8 cellular contexts compared by ENCODE assay signal in the genomic region with DNA sequence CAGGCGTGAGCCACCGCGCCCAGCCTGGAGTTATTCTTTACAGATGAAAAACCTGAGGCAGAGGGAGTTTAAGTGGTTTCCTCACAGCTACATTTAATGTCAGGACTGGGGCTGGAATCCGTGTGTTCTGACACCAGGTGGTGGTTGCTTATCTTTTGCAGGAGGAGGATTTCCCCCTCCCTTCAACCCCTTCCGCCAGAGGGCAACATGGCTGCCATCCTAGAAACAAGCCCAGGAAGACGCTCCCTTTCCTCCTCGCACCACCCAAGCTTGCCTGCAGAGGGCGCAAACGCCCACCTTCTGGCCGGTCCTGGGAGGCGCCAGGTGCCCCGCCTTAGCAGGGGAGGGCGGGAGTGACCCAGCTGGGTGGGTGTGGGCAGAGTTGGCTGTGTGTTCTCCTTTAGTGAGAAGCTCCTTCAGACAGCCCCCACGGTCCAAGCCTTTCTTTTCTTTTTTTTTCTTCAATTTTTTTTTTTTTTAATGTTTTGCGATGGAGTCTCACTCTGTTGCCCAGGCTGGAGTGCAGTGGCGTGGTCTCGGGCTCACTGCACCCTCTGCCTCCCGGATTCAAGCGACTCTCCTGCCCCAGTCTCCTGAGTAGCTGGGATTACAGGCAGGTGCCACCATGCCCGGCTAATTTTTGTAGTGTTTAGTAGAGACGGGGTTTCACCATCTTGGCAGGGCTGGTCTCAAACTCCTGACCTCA. TPM values are rescaled to one million over a fixed set of nuclear protein-coding genes. Genes with fewer than 3 reads are reported as not detected.
DNase-seq lines count a peak whose midpoint lies in the region; ATAC-seq, FAIRE-seq and TF ChIP-seq lines count a peak whose summit lies in the region.

No MANE protein-coding gene starts in this region.

- intact Hi-C loops in kidney (cut with DNase I) = no loop called here

- CTCF ChIA-PET in GM10248 (lab: Yijun Ruan, JAX) = interaction anchor here (0.6 to 1.4 kb wide), 6 partner anchors 10 to 227 kb away, joined by 3 to 7 read pairs (median 4); a partner anchor contains a TSS

- no peak overlapping the region for H3K27ac ChIP-seq in caudate nucleus (ENCODE audit: low read depth, low read length)
- H3K27ac ChIP-seq in kidney (ENCODE audit: low read depth in 2 of 2, low read length in 2 of 2) = no peak overlapping the region

- FAIRE-seq in kidney (lab: Jason Lieb, UNC) = no peak

- H3K36me3 ChIP-seq in kidney (ENCODE audit: control insufficient read depth in 1 of 2, insufficient read depth in 2 of 2, low read length in 2 of 2) = no peaks in the 10 kb centered on the region

- no peaks in the 10 kb centered on the region for H3K9me3 ChIP-seq in kidney (ENCODE audit: control insufficient read depth in 1 of 2, low read length in 2 of 2)

- TF ChIP-seq CTCF in GM10248 (IDR thresholded peaks at IDR 0.05; ENCODE audit: control extremely low read depth, extremely low read depth, low read depth, missing control alignments) (peak; percentile 70), kidney (IDR thresholded peaks at IDR 0.05; ENCODE audit: borderline replicate concordance, extremely low read depth, insufficient read depth) (peak; percentile 60)

- H3K4me1 ChIP-seq in kidney (ENCODE audit: control insufficient read depth in 1 of 2, insufficient read depth in 1 of 2, low read depth in 1 of 2, low read length in 2 of 2) = no peaks in the 10 kb centered on the region

- DNase-seq in GM10248 (ENCODE audit: extremely low spot score) (peak; percentile 91), NCI-H510A treated with DMSO at 0.1 percent for 48 hours (lab: John Stamatoyannopoulos, UW) (peak; percentile 75), caudate nucleus (lab: John Stamatoyannopoulos, UW) (peak in 55 of 61 donors; percentile 10 to 81 (median 48)), kidney (peak; percentile 90)
- peak; percentile 77 for DNase-seq in activated CD4-positive, CD25-positive, alpha-beta regulatory T cell treated with anti-CD3 and anti-CD28 coated beads, Interleukin-2, amount 50 U/mL, for 16 hours (ENCODE audit: low read depth, low spot score)
- DNase-seq in stimulated activated CD4-positive, alpha-beta T cell treated with anti-CD3 and anti-CD28 coated beads, Interleukin-1b, Interleukin-23, amount 100 ng/mL, for 24 hours (ENCODE audit: low read depth in 4 of 4, low spot score in 1 of 4) = peak; percentile 78 to 87 (median 81)

- no peak overlapping the region for H3K9ac ChIP-seq in kidney (ENCODE audit: low read length in 2 of 2)

- no peak overlapping the region for H3K4me3 ChIP-seq in kidney (ENCODE audit: low read length in 2 of 2)

- POLR2A ChIA-PET in GM10248 (lab: Yijun Ruan, JAX) = no interaction called here

- ATAC-seq in HG03439 (IDR thresholded peaks at IDR 0.05; ENCODE audit: unreplicated experiment) = peak; percentile 77
- no peak for ATAC-seq in GM19023 (IDR thresholded peaks at IDR 0.05; ENCODE audit: unreplicated experiment)

RNA-seq across cellular contexts. Expression of a gene that starts 9.9 kb away (rescaled TPM):
- total RNA-seq in kidney = 46.2 TPM
- 6.8 TPM for polyA plus RNA-seq in kidney (ENCODE audit: insufficient read depth, low read depth, low replicate concordance)

RNA-seq across cellular contexts. Expression of a gene that starts 36.9 kb away (rescaled TPM):
- total RNA-seq in kidney = 1.0 TPM
- polyA plus RNA-seq in kidney (ENCODE audit: insufficient read depth, low read depth, low replicate concordance) = 0.11 TPM
